In genomic region chr3:37992271-37993066, GRCh38 we compare ENCODE assay signal across 9 cellular contexts. TPM values are rescaled to one million over a fixed set of nuclear protein-coding genes. Genes with fewer than 3 reads are reported as not detected.
DNase-seq lines count a peak whose midpoint lies in the region; ATAC-seq and TF ChIP-seq lines count a peak whose summit lies in the region.
"Had no signal": no experiment of that assay in that cellular context is flagged by ENCODE, and none has a peak within 500 bp of the region (broad histone marks: within the 10 kb centered on the region; RNA-seq: fewer than 3 reads in every experiment).

No MANE protein-coding gene starts in this region.

- H3K27ac Mint-ChIP-seq in stimulated activated memory B cell treated with anti-CD40 and anti-IgM and Interleukin-4, amounts not matched to agents 10 μg/mL and 1 μg/mL and 100 μg/mL, for 72 hours, result no peak overlapping the region

- H3K9ac ChIP-seq in HCT116 (ENCODE audit: low read length), result no peak overlapping the region

- H3K4me3 Mint-ChIP-seq in stimulated activated memory B cell treated with anti-CD40 and anti-IgM and Interleukin-4, amounts not matched to agents 10 μg/mL and 1 μg/mL and 100 μg/mL, for 72 hours, result no peak overlapping the region

- TF ChIP-seq CTCF in HCT116 (IDR thresholded peaks at IDR 0.05 in 2 of 3, conservative IDR thresholded peaks at IDR 0.05 in 1 of 3; ENCODE audit: borderline replicate concordance in 1 of 3, insufficient read depth in 1 of 3, low read depth in 2 of 3, low read length in 2 of 3), result no peak
- no peak for TF ChIP-seq CTCF in VCaP (conservative IDR thresholded peaks at IDR 0.05)
- no peak for TF ChIP-seq CTCF in esophagus squamous epithelium (IDR thresholded peaks at IDR 0.05)
- no peak for TF ChIP-seq CTCF in osteoblast (IDR thresholded peaks at IDR 0.05; ENCODE audit: extremely low read depth, low read depth, low read length)

- intact Hi-C loops in HCT116 (cut with micrococcal nuclease), result no loop called here
- intact Hi-C loops in esophagus squamous epithelium (cut with DNase I), result no loop called here

- H4K20me1 ChIP-seq in HCT116 (ENCODE audit: insufficient read depth) (no peaks in the 10 kb centered on the region), osteoblast (ENCODE audit: insufficient read depth, low read length) (no peaks in the 10 kb centered on the region)

- peaks cover 12% of the 10 kb centered on the region for H3K36me3 Mint-ChIP-seq in stimulated activated memory B cell treated with anti-CD40 and anti-IgM and Interleukin-4, amounts not matched to agents 10 μg/mL and 1 μg/mL and 100 μg/mL, for 72 hours

- no peaks in the 10 kb centered on the region for H3K9me2 ChIP-seq in HCT116 (ENCODE audit: insufficient read depth)

- no peak for DNase-seq in HCT116 (ENCODE audit: low read depth, low spot score)
- no peak for DNase-seq in esophagus squamous epithelium (lab: John Stamatoyannopoulos, UW)
- peak; percentile 32 for DNase-seq in osteoblast (ENCODE audit: insufficient read length, low spot score, missing footprints)
- DNase-seq in NCI-H187 (lab: John Stamatoyannopoulos, UW), result no peak
- no peak for DNase-seq in GDM1 (lab: John Stamatoyannopoulos, UW)
- DNase-seq: NCI-H446 had no signal

- TF ChIP-seq RAD21 in HCT116 (IDR thresholded peaks at IDR 0.05; ENCODE audit: low read depth), result no peak

- POLR2A ChIA-PET in HCT116 (lab: Charles Lee), result no interaction called here

- no peak for TF ChIP-seq POLR2A in HCT116 (IDR thresholded peaks at IDR 0.05; ENCODE audit: borderline replicate concordance, extremely low read depth, insufficient read depth, insufficient read length)
- TF ChIP-seq POLR2A in esophagus squamous epithelium (IDR thresholded peaks at IDR 0.05), result no peak

- CTCF ChIA-PET in HCT116 (lab: Charles Lee), result interaction anchor here (0.8 to 1.2 kb wide), 2 partner anchors 9 to 18 kb away, joined by 3 to 4 read pairs; no protein-coding TSS in a partner anchor

- 86 to 88% methylated on average over 6 to 7 of the region's 9 CpGs for WGBS in esophagus squamous epithelium, 2 donors

- H3K9me3 ChIP-seq in HCT116 (ENCODE audit: control insufficient read depth in 1 of 2, insufficient read depth in 1 of 2, low read depth in 1 of 2, low read length in 2 of 2) (no peaks in the 10 kb centered on the region), esophagus squamous epithelium (no peaks in the 10 kb centered on the region), osteoblast (ENCODE audit: low read depth, low read length) (no peaks in the 10 kb centered on the region)

- H3K4me3 ChIP-seq in HCT116 (replicated peaks in 1 of 2; ENCODE audit: low read depth in 1 of 2, low read length in 2 of 2) (peak overlapping the region in 1 of 2 experiments; percentile 16; a peak in 1 of 4 replicates), esophagus squamous epithelium (no peak overlapping the region), osteoblast (ENCODE audit: insufficient read depth, low read length) (no peak overlapping the region)

- H3K79me2 ChIP-seq in HCT116 (ENCODE audit: insufficient read depth, low read length), result no peaks in the 10 kb centered on the region
- no peaks in the 10 kb centered on the region for H3K79me2 ChIP-seq in osteoblast (ENCODE audit: insufficient read depth, low read length)

- H3K4me1 ChIP-seq in HCT116 (ENCODE audit: control insufficient read depth in 1 of 2, insufficient read depth in 2 of 2, low read length in 2 of 2) (peaks cover 5 to 28% of the 10 kb centered on the region in 2 experiments; a peak in 3 of 4 replicates), esophagus squamous epithelium (peaks cover 11 to 71% (median 21%) of the 10 kb centered on the region in 3 donors), osteoblast (ENCODE audit: insufficient read depth, low read length) (peaks cover 13% of the 10 kb centered on the region)

- no peaks in the 10 kb centered on the region for H3K9me3 Mint-ChIP-seq in stimulated activated memory B cell treated with anti-CD40 and anti-IgM and Interleukin-4, amounts not matched to agents 10 μg/mL and 1 μg/mL and 100 μg/mL, for 72 hours

- H3K36me3 ChIP-seq in HCT116 (ENCODE audit: control insufficient read depth in 1 of 2, insufficient read depth in 2 of 2, low read length in 2 of 2) (no peaks in the 10 kb centered on the region), esophagus squamous epithelium (peaks cover 0 to 12% (median 0%) of the 10 kb centered on the region in 3 donors), osteoblast (ENCODE audit: insufficient read depth, low read length) (peaks cover 4% of the 10 kb centered on the region)

- peaks cover 29% of the 10 kb centered on the region for H3K4me1 Mint-ChIP-seq in stimulated activated memory B cell treated with anti-CD40 and anti-IgM and Interleukin-4, amounts not matched to agents 10 μg/mL and 1 μg/mL and 100 μg/mL, for 72 hours

- H3K4me2 ChIP-seq in HCT116 (ENCODE audit: low read length) (peak overlapping the region; percentile 55), osteoblast (ENCODE audit: insufficient read depth, low read length) (no peak overlapping the region)

- no peaks in the 10 kb centered on the region for H3K27me3 ChIP-seq in HCT116 (ENCODE audit: insufficient read depth, low read length)
- H3K27me3 ChIP-seq in esophagus squamous epithelium, result no peaks in the 10 kb centered on the region
- H3K27me3 ChIP-seq in osteoblast (ENCODE audit: insufficient read depth, low read length), result no peaks in the 10 kb centered on the region

- H3K27ac ChIP-seq in HCT116 (ENCODE audit: low read depth, low read length), result no peak overlapping the region
- peak overlapping the region; percentile 87 for H3K27ac ChIP-seq in VCaP
- H3K27ac ChIP-seq in esophagus squamous epithelium, result peak overlapping the region; percentile 32 to 90 (median 86)
- H3K27ac ChIP-seq in osteoblast (ENCODE audit: low read depth, low read length), result no peak overlapping the region

- RAD21 ChIA-PET in HCT116 (lab: Charles Lee; ENCODE audit: low non-redundant PET in 1 of 2, low total read pairs in 2 of 2, uncharacterized antibody in 2 of 2, unreplicated experiment in 2 of 2), result no interaction called here

- BruUV-seq in HCT116 (replicated peaks; lab: Mats Ljungman, UMichigan), result no TSS peak

- ATAC-seq in HCT116, result peak; percentile 41
- no peak for ATAC-seq in stimulated activated memory B cell treated with anti-CD40 and anti-IgM and Interleukin-4, amounts not matched to agents 10 μg/mL and 1 μg/mL and 100 μg/mL, for 72 hours
- ATAC-seq: Right ventricle myocardium inferior had no signal

- no peaks in the 10 kb centered on the region for H3K27me3 Mint-ChIP-seq in stimulated activated memory B cell treated with anti-CD40 and anti-IgM and Interleukin-4, amounts not matched to agents 10 μg/mL and 1 μg/mL and 100 μg/mL, for 72 hours

- H2AFZ ChIP-seq in HCT116 (ENCODE audit: low read depth, low read length, poor library complexity, severe bottlenecking), result no peak overlapping the region
- no peak overlapping the region for H2AFZ ChIP-seq in osteoblast (ENCODE audit: low read length)

TF ChIP-seq in HCT116, 20 proteins besides CTCF, POLR2A, EP300 and RAD21 (continues in another document):
- no peak for TF ChIP-seq ZBTB33 (IDR thresholded peaks at IDR 0.05; ENCODE audit: extremely low read depth, insufficient replicate concordance, low read length)
- no peak for TF ChIP-seq ZNF274 (IDR thresholded peaks at IDR 0.05; ENCODE audit: low read depth, low read length)
- TF ChIP-seq REST (IDR thresholded peaks at IDR 0.05; ENCODE audit: low read depth), result no peak

RNA-seq across cellular contexts. Expression of gene VILL, which starts 1.9 kb away (rescaled TPM):
- total RNA-seq in HCT116 (2021; ENCODE audit: unreplicated experiment) (1.2 TPM), esophagus squamous epithelium (10 to 100 TPM in 1 of 4 donors, 1 to 10 TPM in 3; 5.5 to 13.0 (median 6.1) TPM), osteoblast (6.8 and 7.6 TPM in 2 replicates)
- polyA plus RNA-seq in HCT116 (2012), result 1.3 and 1.5 TPM in 2 replicates

RNA-seq across cellular contexts. Expression of gene PLCD1, which starts 37.0 kb away (rescaled TPM):
- total RNA-seq in HCT116 (2021; ENCODE audit: unreplicated experiment), result 15.9 TPM
- polyA plus RNA-seq in HCT116 (2012), result 15.8 TPM in 2 replicates
- 10 to 100 TPM; 24.2 to 37.9 (median 35.0) TPM for total RNA-seq in esophagus squamous epithelium
- 23.2 and 23.6 TPM in 2 replicates for total RNA-seq in osteoblast

RNA-seq across cellular contexts. Expression of gene DLEC1, which starts 46.5 kb away (rescaled TPM):
- total RNA-seq in HCT116 (2021; ENCODE audit: unreplicated experiment) (0.61 TPM), esophagus squamous epithelium (under 1 TPM in 1 of 4 donors, not detected in 3; 0.19 TPM), osteoblast (under 0.01 and 0.29 TPM in 2 replicates)
- polyA plus RNA-seq in HCT116 (2012), result 0.22 and 0.30 TPM in 2 replicates

Comparison
In these comparisons a context has a peak if more than half of its experiments do, and no peak if none do; other contexts are left out.
1. H3K27ac ChIP-seq: peak in VCaP (single experiment) and esophagus squamous epithelium (4 of 4); none in HCT116 (single experiment) and osteoblast (single experiment).